ENCODE assay signal across 17 cellular contexts in genomic region chr14:24155100-24155499, GRCh38. TPM values are rescaled to one million over a fixed set of nuclear protein-coding genes. Genes with fewer than 3 reads are reported as not detected.
A peak's percentile ranks its signal among the peaks of the same experiment; 100 is the strongest.
DNase-seq lines count a peak whose midpoint lies in the region; ATAC-seq and TF ChIP-seq lines count a peak whose summit lies in the region.
"Had no signal": no experiment of that assay in that cellular context is flagged by ENCODE, and none has a peak within 500 bp of the region (broad histone marks: within the 10 kb centered on the region; RNA-seq: fewer than 3 reads in every experiment).

No MANE protein-coding gene starts in this region.

- H3K4me3 Mint-ChIP-seq in activated T-cell treated with anti-CD3 and anti-CD28 coated beads, Interleukin-2, amount 50 U/mL, for 24 hours = no peak overlapping the region
- H3K4me3 Mint-ChIP-seq in glutamatergic neuron (ENCODE audit: unreplicated experiment) = no peak overlapping the region
- no peak overlapping the region for H3K4me3 Mint-ChIP-seq in stimulated activated effector memory CD8-positive, alpha-beta T cell treated with anti-CD3 and anti-CD28 coated beads, Interleukin-12 subunit alpha, Interleukin-12 subunit beta, amount 100 ng/mL, for 72 hours
- H3K4me3 Mint-ChIP-seq: CD4-positive, alpha-beta memory T cell; HFFc6 had no signal

- peaks cover 86% of the 10 kb centered on the region for H3K36me3 Mint-ChIP-seq in activated T-cell treated with anti-CD3 and anti-CD28 coated beads, Interleukin-2, amount 50 U/mL, for 24 hours (ENCODE audit: low read depth)
- H3K36me3 Mint-ChIP-seq in glutamatergic neuron (ENCODE audit: unreplicated experiment) = peaks cover 5% of the 10 kb centered on the region
- H3K36me3 Mint-ChIP-seq in stimulated activated effector memory CD8-positive, alpha-beta T cell treated with anti-CD3 and anti-CD28 coated beads, Interleukin-12 subunit alpha, Interleukin-12 subunit beta, amount 100 ng/mL, for 72 hours = peaks cover 100% of the 10 kb centered on the region

- H3K4me1 Mint-ChIP-seq in activated T-cell treated with anti-CD3 and anti-CD28 coated beads, Interleukin-2, amount 50 U/mL, for 24 hours (ENCODE audit: low read depth) = peaks cover 15% of the 10 kb centered on the region
- peaks cover 4% of the 10 kb centered on the region for H3K4me1 Mint-ChIP-seq in glutamatergic neuron (ENCODE audit: low read depth, unreplicated experiment)
- H3K4me1 Mint-ChIP-seq in stimulated activated effector memory CD8-positive, alpha-beta T cell treated with anti-CD3 and anti-CD28 coated beads, Interleukin-12 subunit alpha, Interleukin-12 subunit beta, amount 100 ng/mL, for 72 hours = peaks cover 14% of the 10 kb centered on the region

- H3K27ac Mint-ChIP-seq in activated T-cell treated with anti-CD3 and anti-CD28 coated beads, Interleukin-2, amount 50 U/mL, for 24 hours = peak overlapping the region; percentile 73
- H3K27ac Mint-ChIP-seq in glutamatergic neuron (ENCODE audit: unreplicated experiment) = peak overlapping the region; percentile 89
- H3K27ac Mint-ChIP-seq in stimulated activated effector memory CD8-positive, alpha-beta T cell treated with anti-CD3 and anti-CD28 coated beads, Interleukin-12 subunit alpha, Interleukin-12 subunit beta, amount 100 ng/mL, for 72 hours = peak overlapping the region; percentile 81
- H3K27ac Mint-ChIP-seq: HFFc6 had no signal

- no peaks in the 10 kb centered on the region for H3K27me3 Mint-ChIP-seq in activated T-cell treated with anti-CD3 and anti-CD28 coated beads, Interleukin-2, amount 50 U/mL, for 24 hours
- peaks cover 9% of the 10 kb centered on the region for H3K27me3 Mint-ChIP-seq in glutamatergic neuron (ENCODE audit: unreplicated experiment)
- H3K27me3 Mint-ChIP-seq: CD4-positive, alpha-beta memory T cell had no signal

- no peak for DNase-seq in activated T-cell treated with anti-CD3 and anti-CD28 coated beads, Interleukin-2, amount 50 U/mL, for 24 hours
- DNase-seq in activated T-cell treated with anti-CD3 and anti-CD28 coated beads for 4 hours = no peak
- DNase-seq in NCI-H524 treated with DMSO at 0.1 percent for 48 hours (lab: John Stamatoyannopoulos, UW) = peak; percentile 34
- DNase-seq in glutamatergic neuron = no peak
- no peak for DNase-seq in stimulated activated effector memory CD8-positive, alpha-beta T cell treated with anti-CD3 and anti-CD28 coated beads, Interleukin-12 subunit alpha, Interleukin-12 subunit beta, amount 100 ng/mL, for 72 hours (ENCODE audit: low spot score in 2 of 2)
- no peak for DNase-seq in OCI-M2 (lab: John Stamatoyannopoulos, UW; ENCODE audit: unreplicated experiment)
- DNase-seq: GF-D8, HFFc6, KG1, NCI-H1092, NCI-H2107, NCI-H345, NCI-H748 treated with DMSO at 0.1 percent for 48 hours had no signal

- H3K9me3 Mint-ChIP-seq in activated T-cell treated with anti-CD3 and anti-CD28 coated beads, Interleukin-2, amount 50 U/mL, for 24 hours = no peaks in the 10 kb centered on the region
- peaks cover 4% of the 10 kb centered on the region for H3K9me3 Mint-ChIP-seq in glutamatergic neuron (ENCODE audit: unreplicated experiment)
- no peaks in the 10 kb centered on the region for H3K9me3 Mint-ChIP-seq in stimulated activated effector memory CD8-positive, alpha-beta T cell treated with anti-CD3 and anti-CD28 coated beads, Interleukin-12 subunit alpha, Interleukin-12 subunit beta, amount 100 ng/mL, for 72 hours
- H3K9me3 Mint-ChIP-seq: CD4-positive, alpha-beta memory T cell; HFFc6 had no signal

- TF ChIP-seq CTCF in glutamatergic neuron (IDR thresholded peaks at IDR 0.05; ENCODE audit: partially characterized antibody, unreplicated experiment) = no peak

- ATAC-seq in stimulated activated effector memory CD8-positive, alpha-beta T cell treated with anti-CD3 and anti-CD28 coated beads, Interleukin-12 subunit alpha, Interleukin-12 subunit beta, amount 100 ng/mL, for 72 hours = no peak
- no peak for ATAC-seq in GM21381 (IDR thresholded peaks at IDR 0.05; ENCODE audit: unreplicated experiment)
- ATAC-seq: A549, Right ventricle myocardium inferior had no signal

RNA-seq across cellular contexts. Expression of gene IRF9, which starts 6.0 kb away (rescaled TPM):
- total RNA-seq in glutamatergic neuron (ENCODE audit: unreplicated experiment) = 31.0 TPM

RNA-seq across cellular contexts. Expression of gene RNF31, which starts 7.8 kb away (rescaled TPM):
- total RNA-seq in glutamatergic neuron (ENCODE audit: unreplicated experiment) = 88.2 TPM

RNA-seq across cellular contexts. Expression of gene PSME2, which starts 8.7 kb away (rescaled TPM):
- 58.9 TPM for total RNA-seq in glutamatergic neuron (ENCODE audit: unreplicated experiment)

RNA-seq across cellular contexts. Expression of gene EMC9, which starts 13.7 kb away (rescaled TPM):
- total RNA-seq in glutamatergic neuron (ENCODE audit: unreplicated experiment) = 18.1 TPM

RNA-seq across cellular contexts. Expression of gene REC8, which starts 16.8 kb away (rescaled TPM):
- total RNA-seq in glutamatergic neuron (ENCODE audit: unreplicated experiment) = 136 TPM
